Comparison of ENCODE assay signal across 8 cellular contexts in the genomic region with DNA sequence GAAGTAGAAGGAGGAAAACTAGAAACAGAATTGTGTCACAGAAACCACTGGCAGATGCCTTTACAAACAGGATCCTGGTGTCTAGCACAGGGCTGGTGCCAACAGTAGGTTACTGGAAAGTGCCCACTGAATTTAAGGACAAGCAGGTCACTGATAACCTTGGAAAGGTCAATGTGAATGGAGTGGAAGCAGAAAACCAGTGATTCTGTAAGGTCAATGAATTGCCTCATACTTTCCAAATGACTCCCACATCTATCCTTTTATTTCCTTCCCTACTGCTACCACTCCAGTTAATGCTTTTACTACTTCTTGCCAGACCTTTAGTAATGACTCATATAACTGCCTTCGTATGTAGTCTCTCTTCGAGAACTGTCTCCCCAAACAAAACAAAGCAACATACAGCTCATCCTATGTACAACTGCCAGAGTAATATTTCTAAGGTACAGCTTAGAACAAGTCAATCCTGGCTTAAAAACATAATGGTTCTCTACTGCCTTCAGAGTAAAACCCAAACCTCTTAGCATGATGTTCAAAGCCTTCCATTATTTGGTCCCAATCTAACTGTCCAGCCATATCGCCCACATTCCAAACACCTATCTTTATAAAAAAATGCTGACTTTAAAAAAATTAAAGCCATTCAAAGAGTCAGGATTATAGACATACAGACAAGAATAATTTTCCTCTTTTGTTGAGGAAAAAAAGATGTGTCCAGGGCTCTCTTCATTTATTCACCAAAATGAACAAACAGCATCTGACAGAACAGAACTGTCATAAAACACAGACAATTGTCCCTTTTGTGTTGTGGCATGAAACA. TPM values are rescaled to one million over a fixed set of nuclear protein-coding genes. Genes with fewer than 3 reads are reported as not detected.
DNase-seq lines count a peak whose midpoint lies in the region; ATAC-seq and TF ChIP-seq lines count a peak whose summit lies in the region.

No MANE protein-coding gene starts in this region.

- H3K27ac ChIP-seq in RWPE2 (ENCODE audit: poor library complexity, severe bottlenecking) (peak overlapping the region; percentile 24), endodermal cell (ENCODE audit: low read depth, low read length) (no peak overlapping the region), ascending aorta (peak overlapping the region in 1 of 2 donors; percentile 52)

- TF ChIP-seq CTCF in AG09319 (IDR thresholded peaks at IDR 0.05; ENCODE audit: low read depth, low read length) (no peak), RWPE2 (IDR thresholded peaks at IDR 0.05; ENCODE audit: poor library complexity, severe bottlenecking) (no peak), endodermal cell (conservative IDR thresholded peaks at IDR 0.05) (no peak), ascending aorta (IDR thresholded peaks at IDR 0.05) (no peak)

- H3K27ac Mint-ChIP-seq in endodermal cell, result no peak overlapping the region

- H3K36me3 ChIP-seq in RWPE2 (ENCODE audit: low read depth) (peaks cover 5% of the 10 kb centered on the region; the same call in 1 of the 2 replicates), endodermal cell (ENCODE audit: control insufficient read depth, insufficient read depth, low read length) (no peaks in the 10 kb centered on the region), ascending aorta (no peaks in the 10 kb centered on the region)

- H3K4me3 Mint-ChIP-seq in endodermal cell, result no peak overlapping the region

- ATAC-seq in GM21447 (IDR thresholded peaks at IDR 0.05; ENCODE audit: unreplicated experiment) (peak; percentile 28), RWPE2 (ENCODE audit: low read depth) (peak; percentile 80)

- H3K9ac ChIP-seq in endodermal cell (ENCODE audit: extremely low read depth, low read length, poor library complexity, severe bottlenecking), result no peak overlapping the region

- H3K27me3 ChIP-seq in RWPE2 (ENCODE audit: insufficient read depth, poor library complexity, severe bottlenecking), result no peaks in the 10 kb centered on the region
- no peaks in the 10 kb centered on the region for H3K27me3 ChIP-seq in endodermal cell (ENCODE audit: control insufficient read depth, insufficient read depth, low read length, poor library complexity, severe bottlenecking)
- H3K27me3 ChIP-seq in ascending aorta, result no peaks in the 10 kb centered on the region

- H3K4me1 ChIP-seq in RWPE2 (ENCODE audit: insufficient read depth, poor library complexity, severe bottlenecking) (peaks cover 34% of the 10 kb centered on the region), endodermal cell (ENCODE audit: control insufficient read depth, insufficient read depth, low read length) (peaks cover 11% of the 10 kb centered on the region), ascending aorta (peaks cover 9 to 24% of the 10 kb centered on the region in 2 donors)

- no peaks in the 10 kb centered on the region for H3K9me3 ChIP-seq in RWPE2 (ENCODE audit: severe bottlenecking)
- no peaks in the 10 kb centered on the region for H3K9me3 ChIP-seq in endodermal cell (ENCODE audit: control insufficient read depth, low read length)
- H3K9me3 ChIP-seq in ascending aorta, result no peaks in the 10 kb centered on the region

- H3K27me3 Mint-ChIP-seq in endodermal cell (ENCODE audit: insufficient read depth), result no peaks in the 10 kb centered on the region

- peaks cover 25% of the 10 kb centered on the region for H3K4me1 Mint-ChIP-seq in endodermal cell

- no peak overlapping the region for H3K4me3 ChIP-seq in RWPE2 (ENCODE audit: severe bottlenecking)
- H3K4me3 ChIP-seq in endodermal cell (ENCODE audit: low read length), result no peak overlapping the region
- no peak overlapping the region for H3K4me3 ChIP-seq in ascending aorta

- DNase-seq in AG09319 (ENCODE audit: extremely low read depth, low read depth) (peak; percentile 15), RWPE2 (ENCODE audit: low spot score) (no peak), iris pigment epithelial cell (ENCODE audit: low read depth) (peak; percentile 92), NCI-H1092 treated with DMSO at 0.1 percent for 48 hours (lab: John Stamatoyannopoulos, UW) (no peak), endodermal cell (no peak), ACHN (no peak), ascending aorta (ENCODE audit: low spot score in 2 of 2) (no peak)

- 93 to 99% methylated on average over 3 of the region's 3 CpGs for WGBS in endodermal cell (ENCODE audit: insufficient coverage in 1 of 2, insufficient read length in 1 of 2), 2 experiments

- no peaks in the 10 kb centered on the region for H3K36me3 Mint-ChIP-seq in endodermal cell (ENCODE audit: low read depth)

- H3K9me3 Mint-ChIP-seq in endodermal cell, result no peaks in the 10 kb centered on the region

- in situ Hi-C loops in ACHN (cut with HindIII; ENCODE audit: low pct_ligation_motif_present, low pct_unique_long_range_greater_than_20kb, low sequenced_read_pairs), result no loop called here

- intact Hi-C loops in ascending aorta (cut with DNase I), result no loop called here

RNA-seq across cellular contexts. Expression of a gene that starts 52.5 kb away (rescaled TPM):
- total RNA-seq in endodermal cell (10 to 100 TPM in 1 of 2 donors, 1 to 10 TPM in 1; 9.5 to 20.5 TPM), ascending aorta (18.4 TPM)
- polyA plus RNA-seq in endodermal cell (2013, experiment 1 of 2), result 5.1 TPM
- polyA plus RNA-seq in endodermal cell (2013, experiment 2 of 2), result 4.6 TPM

Comparison
In these comparisons a context has a peak if more than half of its experiments do, and no peak if none do; other contexts are left out.
1. DNase-seq: peak in AG09319 (single experiment) and iris pigment epithelial cell (single experiment); none in RWPE2 (single experiment), NCI-H1092 treated with DMSO at 0.1 percent for 48 hours (single experiment), endodermal cell (single experiment), ACHN (single experiment) and ascending aorta (0 of 2).